In the genomic region with DNA sequence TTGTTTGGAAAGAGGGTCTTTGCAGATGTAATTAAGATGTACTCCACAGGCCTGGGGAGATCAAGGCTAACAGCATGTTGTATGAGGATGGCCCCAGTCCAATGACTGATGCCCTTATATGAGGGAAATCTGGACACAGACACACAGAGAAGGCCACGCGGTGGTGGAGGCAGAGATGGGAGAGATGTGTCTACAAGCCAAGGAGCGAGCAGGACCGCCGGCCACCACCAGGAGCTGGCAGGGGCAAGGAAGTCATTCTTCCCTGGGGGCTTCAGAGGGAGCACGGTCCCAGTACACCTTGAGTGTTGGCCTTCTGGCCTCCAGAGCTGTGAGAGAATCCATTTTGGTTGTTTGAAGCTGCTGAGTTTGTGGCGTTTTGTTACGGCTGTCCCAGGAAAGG, we compare ENCODE assay signal across 21 cellular contexts. TPM values are rescaled to one million over a fixed set of nuclear protein-coding genes. Genes with fewer than 3 reads are reported as not detected.
DNase-seq lines count a peak whose midpoint lies in the region; ATAC-seq and TF ChIP-seq lines count a peak whose summit lies in the region.
"Had no signal": no experiment of that assay in that cellular context is flagged by ENCODE, and none has a peak within 500 bp of the region (broad histone marks: within the 10 kb centered on the region; RNA-seq: fewer than 3 reads in every experiment).

No MANE protein-coding gene starts in this region.

- H3K4me1 ChIP-seq in CD8-positive, alpha-beta memory T cell (ENCODE audit: insufficient read depth, low read length): peaks cover 71% of the 10 kb centered on the region
- H3K4me1 ChIP-seq in Panc1 (ENCODE audit: control insufficient read depth, insufficient read depth, low read length): peaks cover 66% of the 10 kb centered on the region
- H3K4me1 ChIP-seq in trophoblast cell (ENCODE audit: control insufficient read depth in 1 of 2, insufficient read depth in 2 of 2, low read length in 2 of 2): peaks cover 9 to 15% of the 10 kb centered on the region in 2 experiments
- peaks cover 13% of the 10 kb centered on the region for H3K4me1 ChIP-seq in Caco-2
- H3K4me1 ChIP-seq: colonic mucosa had no signal

- H3K9ac ChIP-seq in trophoblast cell (ENCODE audit: low read length): no peak overlapping the region

- H3K4me3 ChIP-seq in CD8-positive, alpha-beta memory T cell (ENCODE audit: low read length): no peak overlapping the region
- no peak overlapping the region for H3K4me3 ChIP-seq in Panc1 (ENCODE audit: low read depth in 2 of 2, low read length in 2 of 2)
- no peak overlapping the region for H3K4me3 ChIP-seq in trophoblast cell (ENCODE audit: low read depth, low read length)
- H3K4me3 ChIP-seq in Caco-2 (ENCODE audit: low read depth, low read length): no peak overlapping the region
- H3K4me3 ChIP-seq: body of pancreas, colonic mucosa, right atrium auricular region had no signal

- H4K12ac ChIP-seq in trophoblast cell (ENCODE audit: low read depth, low read length): no peak overlapping the region

- no peak overlapping the region for H3K4me2 ChIP-seq in trophoblast cell (ENCODE audit: low read length)

- peak overlapping the region in 1 of 7 donors; percentile 40 for H3K4me3 Mint-ChIP-seq in CD8-positive, alpha-beta memory T cell
- H3K4me3 Mint-ChIP-seq in endothelial cell (ENCODE audit: unreplicated experiment) (peak overlapping the region; percentile 24), Caco-2 (ENCODE audit: unreplicated experiment) (no peak overlapping the region)
- H3K4me3 Mint-ChIP-seq: activated naive CD8-positive, alpha-beta T cell treated with anti-CD3 and anti-CD28 coated beads for 36 hours; mesothelial cell of epicardium had no signal

- peaks cover 0 to 1% of the 10 kb centered on the region in 2 donors for H3K27me3 Mint-ChIP-seq in CD8-positive, alpha-beta memory T cell
- peaks cover 9% of the 10 kb centered on the region for H3K27me3 Mint-ChIP-seq in endothelial cell (ENCODE audit: unreplicated experiment)
- H3K27me3 Mint-ChIP-seq in Caco-2 (ENCODE audit: insufficient read depth, unreplicated experiment): no peaks in the 10 kb centered on the region
- H3K27me3 Mint-ChIP-seq: activated naive CD8-positive, alpha-beta T cell treated with anti-CD3 and anti-CD28 coated beads for 36 hours had no signal

- no peak overlapping the region for H2BK12ac ChIP-seq in trophoblast cell (ENCODE audit: low read length)

- H2BK5ac ChIP-seq in trophoblast cell (ENCODE audit: low read depth, low read length, poor library complexity): no peak overlapping the region

- intact Hi-C loops in Panc1 (cut with micrococcal nuclease; ENCODE audit: unreplicated experiment): no loop called here
- intact Hi-C loops in Caco-2 (cut with micrococcal nuclease; ENCODE audit: unreplicated experiment): no loop called here

- H3K27ac ChIP-seq in CD8-positive, alpha-beta memory T cell (ENCODE audit: low read depth, low read length): no peak overlapping the region
- H3K27ac ChIP-seq in Panc1 (ENCODE audit: low read length): peak overlapping the region; percentile 52; the same call in 1 of the 2 replicates
- H3K27ac ChIP-seq in trophoblast cell (ENCODE audit: low read depth, low read length): no peak overlapping the region
- H3K27ac ChIP-seq: colonic mucosa, epithelial cell of prostate, right atrium auricular region, VCaP had no signal

- in situ Hi-C loops in Panc1 (cut with HindIII; ENCODE audit: low pct_unique_long_range_greater_than_20kb, low sequenced_read_pairs): no loop called here

- H3K36me3 Mint-ChIP-seq in CD8-positive, alpha-beta memory T cell: no peaks in the 10 kb centered on the region
- H3K36me3 Mint-ChIP-seq in endothelial cell (ENCODE audit: low read depth, unreplicated experiment): peaks cover 7% of the 10 kb centered on the region
- H3K36me3 Mint-ChIP-seq in Caco-2 (ENCODE audit: insufficient read depth, unreplicated experiment): no peaks in the 10 kb centered on the region
- H3K36me3 Mint-ChIP-seq: activated naive CD8-positive, alpha-beta T cell treated with anti-CD3 and anti-CD28 coated beads for 36 hours; mesothelial cell of epicardium had no signal

- H2AFZ ChIP-seq in trophoblast cell (ENCODE audit: insufficient read depth, low read length, poor library complexity): no peak overlapping the region

- peaks cover 9% of the 10 kb centered on the region for H3K79me1 ChIP-seq in trophoblast cell (ENCODE audit: low read length)

- no peak overlapping the region for H4K8ac ChIP-seq in trophoblast cell (ENCODE audit: low read depth, low read length)

- no CpG with 5 or more reads among the region's 8 CpGs for WGBS in trophoblast cell (ENCODE audit: extremely low coverage, insufficient coverage, insufficient read length)

- no peak overlapping the region for H3K4ac ChIP-seq in trophoblast cell (ENCODE audit: low read depth, low read length)

- ATAC-seq in Panc1: no peak
- no peak for ATAC-seq in HG02973 (IDR thresholded peaks at IDR 0.05; ENCODE audit: unreplicated experiment)
- ATAC-seq: body of pancreas, foreskin keratinocyte had no signal

- no peak overlapping the region for H3K14ac ChIP-seq in trophoblast cell (ENCODE audit: low read length)

- POLR2A ChIA-PET in CD8-positive, alpha-beta memory T cell (lab: Charles Lee): no interaction called here
- POLR2A ChIA-PET in Panc1 (lab: Charles Lee) (interaction anchor here (0.6 kb wide), 1 partner anchor 10 kb away, joined by 3 read pairs; no protein-coding TSS in a partner anchor), Caco-2 (lab: Charles Lee) (no interaction called here)

- no peaks in the 10 kb centered on the region for H3K36me3 ChIP-seq in CD8-positive, alpha-beta memory T cell (ENCODE audit: insufficient read depth, low read length)
- H3K36me3 ChIP-seq in Panc1 (ENCODE audit: control insufficient read depth, insufficient read depth, low read length): no peaks in the 10 kb centered on the region
- H3K36me3 ChIP-seq in trophoblast cell (ENCODE audit: control insufficient read depth in 1 of 2, insufficient read depth in 2 of 2, low read length in 2 of 2): no peaks in the 10 kb centered on the region
- H3K36me3 ChIP-seq in Caco-2 (ENCODE audit: control insufficient read depth, insufficient read depth, low read length): no peaks in the 10 kb centered on the region
- H3K36me3 ChIP-seq: colonic mucosa, right atrium auricular region had no signal

- H4K91ac ChIP-seq in trophoblast cell (ENCODE audit: low read depth, low read length): no peak overlapping the region

- no peaks in the 10 kb centered on the region for H3K9me3 ChIP-seq in CD8-positive, alpha-beta memory T cell (ENCODE audit: low read length)
- H3K9me3 ChIP-seq in Panc1 (ENCODE audit: control insufficient read depth, insufficient read depth, low read depth, low read length) (no peaks in the 10 kb centered on the region), trophoblast cell (ENCODE audit: insufficient read depth, low read depth, low read length) (no peaks in the 10 kb centered on the region), Caco-2 (no peaks in the 10 kb centered on the region)
- H3K9me3 ChIP-seq: body of pancreas, colonic mucosa, right atrium auricular region had no signal

- no peak overlapping the region for H2BK120ac ChIP-seq in trophoblast cell (ENCODE audit: insufficient read depth, low read length, poor library complexity)

- no peak for DNase-seq in CD8-positive, alpha-beta memory T cell
- DNase-seq in Panc1 (ENCODE audit: low read depth, low spot score) (no peak), endothelial cell (ENCODE audit: low spot score) (no peak), trophoblast cell (no peak), Caco-2 (no peak), AML-193 (lab: John Stamatoyannopoulos, UW) (no peak)
- DNase-seq: activated CD8-positive, alpha-beta memory T cell treated with anti-CD3 and anti-CD28 coated beads for 24 hours; activated naive CD8-positive, alpha-beta T cell treated with anti-CD3 and anti-CD28 coated beads for 36 hours; Calu3; colonic mucosa; EL; foreskin keratinocyte; NCI-H1105 treated with DMSO at 0.1 percent for 48 hours; NCI-H2171; SHP77 had no signal

- H3K9me3 Mint-ChIP-seq in CD8-positive, alpha-beta memory T cell: no peaks in the 10 kb centered on the region
- H3K9me3 Mint-ChIP-seq in endothelial cell (ENCODE audit: unreplicated experiment) (no peaks in the 10 kb centered on the region), Caco-2 (ENCODE audit: unreplicated experiment) (no peaks in the 10 kb centered on the region)
- H3K9me3 Mint-ChIP-seq: activated naive CD8-positive, alpha-beta T cell treated with anti-CD3 and anti-CD28 coated beads for 36 hours; mesothelial cell of epicardium had no signal

- no TSS peak for BruUV-seq in Panc1 (replicated peaks; lab: Mats Ljungman, UMichigan)
- no TSS peak for BruUV-seq in Caco-2 (replicated peaks; lab: Mats Ljungman, UMichigan)

- H3K4me1 Mint-ChIP-seq in CD8-positive, alpha-beta memory T cell: peaks cover 63 to 78% (median 72%) of the 10 kb centered on the region in 3 donors
- peaks cover 41% of the 10 kb centered on the region for H3K4me1 Mint-ChIP-seq in endothelial cell (ENCODE audit: unreplicated experiment)
- H3K4me1 Mint-ChIP-seq in Caco-2 (ENCODE audit: low read depth, unreplicated experiment): no peaks in the 10 kb centered on the region

- CTCF ChIA-PET in CD8-positive, alpha-beta memory T cell (lab: Charles Lee): interaction anchor here (1.3 to 2.4 kb wide), 2 partner anchors 15 to 16 kb away, joined by 5 to 9 read pairs; partner anchors contain the start of gene SOCS3
- CTCF ChIA-PET in Panc1 (lab: Charles Lee) (interaction anchor here (0.6 to 1.3 kb wide), 2 partner anchors 14 to 42 kb away, joined by 4 to 9 read pairs; no protein-coding TSS in a partner anchor), Caco-2 (lab: Charles Lee) (interaction anchor here (0.6 kb wide), 1 partner anchor 1722 kb away, joined by 3 read pairs; no protein-coding TSS in a partner anchor)

- peak overlapping the region; percentile 36 for H2AK5ac ChIP-seq in trophoblast cell (ENCODE audit: low read length)

- H3K79me2 ChIP-seq in trophoblast cell (ENCODE audit: control insufficient read depth, insufficient read depth, low read length, poor library complexity): no peaks in the 10 kb centered on the region

- peak overlapping the region in 7 of 8 donors; percentile 4 to 92 (median 70) for H3K27ac Mint-ChIP-seq in CD8-positive, alpha-beta memory T cell
- peak overlapping the region; percentile 79 for H3K27ac Mint-ChIP-seq in endothelial cell (ENCODE audit: unreplicated experiment)
- no peak overlapping the region for H3K27ac Mint-ChIP-seq in Caco-2 (ENCODE audit: unreplicated experiment)
- H3K27ac Mint-ChIP-seq: activated naive CD8-positive, alpha-beta T cell treated with anti-CD3 and anti-CD28 coated beads for 36 hours; mesothelial cell of epicardium had no signal

- H3K23ac ChIP-seq in trophoblast cell (ENCODE audit: low read length): no peak overlapping the region

- no peak overlapping the region for H3K18ac ChIP-seq in trophoblast cell (ENCODE audit: low read length)

- no peaks in the 10 kb centered on the region for H3K27me3 ChIP-seq in CD8-positive, alpha-beta memory T cell (ENCODE audit: insufficient read depth, low read length, poor library complexity, severe bottlenecking)
- H3K27me3 ChIP-seq in Panc1 (ENCODE audit: control insufficient read depth, insufficient read depth, low read length) (no peaks in the 10 kb centered on the region), trophoblast cell (ENCODE audit: insufficient read depth, low read length) (no peaks in the 10 kb centered on the region), Caco-2 (replicated peaks; ENCODE audit: control insufficient read depth, insufficient read depth, low read length) (no peaks in the 10 kb centered on the region; the same call in 1 of the 2 replicates)
- H3K27me3 ChIP-seq: body of pancreas, colonic mucosa, foreskin keratinocyte, right atrium auricular region had no signal

- TF ChIP-seq CTCF in Panc1 (IDR thresholded peaks at IDR 0.05) (no peak), endothelial cell (IDR thresholded peaks at IDR 0.05; ENCODE audit: unreplicated experiment) (no peak), Caco-2 (IDR thresholded peaks at IDR 0.05; ENCODE audit: insufficient read depth in 1 of 2, low read depth in 1 of 2, low read length in 1 of 2, severe bottlenecking in 1 of 2, unreplicated experiment in 1 of 2) (no peak)

RNA-seq across cellular contexts. Expression of gene SOCS3, which starts 14.7 kb away (rescaled TPM):
- total RNA-seq in CD8-positive, alpha-beta memory T cell: 10 to 100 TPM; 26.9 to 27.4 TPM
- 38.9 TPM for polyA plus RNA-seq in CD8-positive, alpha-beta memory T cell
- total RNA-seq in Panc1 (2021; ENCODE audit: unreplicated experiment) (53.1 TPM), endothelial cell (ENCODE audit: unreplicated experiment) (30.2 TPM), Caco-2 (2022) (11.3 and 12.8 TPM in 2 replicates)
- 30.5 TPM for polyA plus RNA-seq in Panc1 (2012; ENCODE audit: insufficient read length)
- 33.2 and 33.8 TPM in 2 replicates for polyA plus RNA-seq in trophoblast cell (2013)

RNA-seq across cellular contexts. Expression of gene PGS1, which starts 33.3 kb away (rescaled TPM):
- total RNA-seq in CD8-positive, alpha-beta memory T cell: 10 to 100 TPM; 48.2 to 51.5 TPM
- polyA plus RNA-seq in CD8-positive, alpha-beta memory T cell: 31.5 TPM
- total RNA-seq in Panc1 (2021; ENCODE audit: unreplicated experiment) (47.5 TPM), endothelial cell (ENCODE audit: unreplicated experiment) (85.5 TPM), Caco-2 (2022) (54.1 and 55.2 TPM in 2 replicates)
- 40.3 TPM for polyA plus RNA-seq in Panc1 (2012; ENCODE audit: insufficient read length)
- 23.9 and 26.5 TPM in 2 replicates for polyA plus RNA-seq in trophoblast cell (2013)
